In genomic region chr2:216700778-216701177, GRCh38 we compare ENCODE assay signal across 17 cellular contexts. TPM values are rescaled to one million over a fixed set of nuclear protein-coding genes. Genes with fewer than 3 reads are reported as not detected.
DNase-seq lines count a peak whose midpoint lies in the region; ATAC-seq and TF ChIP-seq lines count a peak whose summit lies in the region.
"Had no signal": no experiment of that assay in that cellular context is flagged by ENCODE, and none has a peak within 500 bp of the region (broad histone marks: within the 10 kb centered on the region; RNA-seq: fewer than 3 reads in every experiment).

No MANE protein-coding gene starts in this region.

- peaks cover 0 to 11% of the 10 kb centered on the region in 2 donors for H3K4me1 Mint-ChIP-seq in effector memory CD8-positive, alpha-beta T cell (ENCODE audit: low read depth in 2 of 2)

- no peaks in the 10 kb centered on the region for H3K9me3 Mint-ChIP-seq in effector memory CD8-positive, alpha-beta T cell
- H3K9me3 Mint-ChIP-seq: stimulated activated naive CD8-positive, alpha-beta T cell treated with anti-CD3 and anti-CD28 coated beads, Interleukin-15, amount 100 ng/mL, for 72 hours had no signal

- no peaks in the 10 kb centered on the region for H3K79me2 ChIP-seq in mammary epithelial cell (ENCODE audit: insufficient read depth, low read length)

- no TSS peak for BruUV-seq in mammary epithelial cell (replicated peaks; lab: Mats Ljungman, UMichigan)

- ATAC-seq in heart left ventricle: peak in 2 of 4 donors; percentile 5 to 21
- ATAC-seq in Right ventricle myocardium superior (ENCODE audit: poor library complexity): no peak
- no peak for ATAC-seq in psoas muscle
- ATAC-seq in GM19035 (IDR thresholded peaks at IDR 0.05; ENCODE audit: unreplicated experiment): no peak
- no peak for ATAC-seq in effector memory CD8-positive, alpha-beta T cell (replicated peaks)
- ATAC-seq: left lung; right lobe of liver; stimulated activated naive CD8-positive, alpha-beta T cell treated with anti-CD3 and anti-CD28 coated beads, Interleukin-15, amount 100 ng/mL, for 72 hours had no signal

- H3K4me3 ChIP-seq in heart left ventricle (no peak overlapping the region), colonic mucosa (no peak overlapping the region), psoas muscle (no peak overlapping the region), vagina (no peak overlapping the region), mammary epithelial cell (replicated peaks in 1 of 3; ENCODE audit: insufficient read depth in 1 of 3, low read depth in 2 of 3, low read length in 3 of 3) (no peak overlapping the region)
- H3K4me3 ChIP-seq: dorsolateral prefrontal cortex, HAP-1, left lung, right lobe of liver had no signal

- H3K36me3 Mint-ChIP-seq in effector memory CD8-positive, alpha-beta T cell (ENCODE audit: insufficient read depth): peaks cover 2% of the 10 kb centered on the region

- H3K9ac ChIP-seq in colonic mucosa (ENCODE audit: low read depth in 2 of 2, low read length in 2 of 2) (no peak overlapping the region), mammary epithelial cell (ENCODE audit: insufficient read depth, low read length) (no peak overlapping the region)

- H3K4me1 ChIP-seq in heart left ventricle (peaks cover 0 to 53% (median 21%) of the 10 kb centered on the region in 12 donors), colonic mucosa (no peaks in the 10 kb centered on the region), psoas muscle (peaks cover 59% of the 10 kb centered on the region), vagina (peaks cover 41% of the 10 kb centered on the region), mammary epithelial cell (ENCODE audit: insufficient read depth, low read length) (no peaks in the 10 kb centered on the region)
- H3K4me1 ChIP-seq: left lung, right lobe of liver had no signal

- 36 to 45% (median 38%) methylated on average over 5 of the region's 5 CpGs for WGBS in heart left ventricle, 4 donors
- WGBS in psoas muscle, 3 donors: 13 to 19% (median 18%) methylated on average over 5 of the region's 5 CpGs
- WGBS in mammary epithelial cell (ENCODE audit: low coverage, missing lambda C conversion rate): 81% methylated on average over 5 of the region's 5 CpGs

- TF ChIP-seq CTCF in heart left ventricle (IDR thresholded peaks at IDR 0.05) (no peak), colonic mucosa (IDR thresholded peaks at IDR 0.05) (no peak), psoas muscle (IDR thresholded peaks at IDR 0.05) (no peak), vagina (IDR thresholded peaks at IDR 0.05) (no peak), mammary epithelial cell (conservative IDR thresholded peaks at IDR 0.05 in 1 of 2, IDR thresholded peaks at IDR 0.05 in 1 of 2; ENCODE audit: extremely low read depth in 1 of 2, insufficient read depth in 1 of 2, low read depth in 1 of 2, low read length in 2 of 2) (no peak)

- H3K36me3 ChIP-seq in heart left ventricle (no peaks in the 10 kb centered on the region), colonic mucosa (no peaks in the 10 kb centered on the region), psoas muscle (ENCODE audit: insufficient read depth in 1 of 2, low read depth in 1 of 2) (no peaks in the 10 kb centered on the region), vagina (no peaks in the 10 kb centered on the region), mammary epithelial cell (ENCODE audit: insufficient read depth, low read length) (no peaks in the 10 kb centered on the region)
- H3K36me3 ChIP-seq: HAP-1, left lung, right lobe of liver had no signal

- H2AFZ ChIP-seq in mammary epithelial cell (ENCODE audit: low read depth, low read length): no peak overlapping the region

- peaks cover 9 to 31% of the 10 kb centered on the region in 2 donors for H3K27me3 Mint-ChIP-seq in effector memory CD8-positive, alpha-beta T cell
- H3K27me3 Mint-ChIP-seq: stimulated activated naive CD8-positive, alpha-beta T cell treated with anti-CD3 and anti-CD28 coated beads, Interleukin-15, amount 100 ng/mL, for 72 hours had no signal

- H3K9me3 ChIP-seq in heart left ventricle (no peaks in the 10 kb centered on the region), colonic mucosa (no peaks in the 10 kb centered on the region), psoas muscle (no peaks in the 10 kb centered on the region), vagina (no peaks in the 10 kb centered on the region), mammary epithelial cell (replicated peaks; ENCODE audit: insufficient read depth, low read length) (no peaks in the 10 kb centered on the region)
- H3K9me3 ChIP-seq: HAP-1, left lung, right lobe of liver had no signal

- H3K4me3 Mint-ChIP-seq in effector memory CD8-positive, alpha-beta T cell: no peak overlapping the region
- H3K4me3 Mint-ChIP-seq: stimulated activated naive CD8-positive, alpha-beta T cell treated with anti-CD3 and anti-CD28 coated beads, Interleukin-15, amount 100 ng/mL, for 72 hours had no signal

- H3K27ac ChIP-seq in heart left ventricle (peak overlapping the region in 8 of 12 donors; percentile 13 to 88 (median 38)), colonic mucosa (peak overlapping the region; percentile 27), psoas muscle (peak overlapping the region; percentile 83), vagina (peak overlapping the region; percentile 71), mammary epithelial cell (ENCODE audit: insufficient read depth, low read depth, low read length) (no peak overlapping the region)
- H3K27ac ChIP-seq: dorsolateral prefrontal cortex, left lung, right lobe of liver had no signal

- intact Hi-C loops in heart left ventricle (cut with DNase I) (loop anchor here in 7 of 10 donors (2.0 to 10.0 kb wide), 7 partner anchors 72 to 1012 kb away; no protein-coding TSS in a partner anchor), Right ventricle myocardium superior (cut with DNase I) (loop anchor here (10.0 kb wide), 1 partner anchor 144 kb away; no protein-coding TSS in a partner anchor), colonic mucosa (cut with DNase I) (no loop called here), psoas muscle (cut with DNase I) (loop anchor here in 1 of 2 donors (5.0 kb wide), 2 partner anchors 72 to 107 kb away; no protein-coding TSS in a partner anchor), vagina (cut with DNase I) (no loop called here), mammary epithelial cell (cut with micrococcal nuclease) (no loop called here)

- DNase-seq in heart left ventricle (no peak), Right ventricle myocardium superior (no peak), colonic mucosa (no peak), psoas muscle (no peak), vagina (ENCODE audit: extremely low spot score in 2 of 2) (no peak), mammary epithelial cell (no peak)
- DNase-seq in effector memory CD8-positive, alpha-beta T cell: no peak
- DNase-seq: activated CD4-positive, alpha-beta T cell treated with anti-CD3 and anti-CD28 coated beads, Interleukin-2, amount 50 U/mL, for 1 hour; activated CD8-positive, alpha-beta memory T cell treated with anti-CD3 and anti-CD28 coated beads, Interleukin-2, amount 50 U/mL, for 4 hours; dorsolateral prefrontal cortex; left lung; right lobe of liver; RPMI8226; stimulated activated CD4-positive, alpha-beta T cell treated with anti-CD3 and anti-CD28 coated beads, Interleukin-2, amount 100 ng/mL, for 24 hours; stimulated activated naive CD8-positive, alpha-beta T cell treated with anti-CD3 and anti-CD28 coated beads, Interleukin-15, amount 100 ng/mL, for 72 hours had no signal

- no peak overlapping the region for H3K27ac Mint-ChIP-seq in effector memory CD8-positive, alpha-beta T cell
- H3K27ac Mint-ChIP-seq: stimulated activated naive CD8-positive, alpha-beta T cell treated with anti-CD3 and anti-CD28 coated beads, Interleukin-15, amount 100 ng/mL, for 72 hours had no signal

- in situ Hi-C loops in mammary epithelial cell (cut with MboI; ENCODE audit: low sequenced_read_pairs in 2 of 2): loop anchor here in 1 of 2 donors (10.0 kb wide), 1 partner anchor 814 kb away; no protein-coding TSS in a partner anchor

- no peak overlapping the region for H3K4me2 ChIP-seq in mammary epithelial cell (ENCODE audit: insufficient read depth, low read depth, low read length)

- TF ChIP-seq POLR2A in heart left ventricle (IDR thresholded peaks at IDR 0.05): no peak
- no peak for TF ChIP-seq POLR2A in vagina (IDR thresholded peaks at IDR 0.05)

- H3K27me3 ChIP-seq in heart left ventricle (peaks cover 0 to 19% (median 0%) of the 10 kb centered on the region in 9 donors), colonic mucosa (no peaks in the 10 kb centered on the region), psoas muscle (ENCODE audit: insufficient read depth in 3 of 3, low read length in 2 of 3) (no peaks in the 10 kb centered on the region), vagina (no peaks in the 10 kb centered on the region), mammary epithelial cell (ENCODE audit: insufficient read depth, low read length) (no peaks in the 10 kb centered on the region)
- H3K27me3 ChIP-seq: right lobe of liver had no signal

- CTCF ChIA-PET in mammary epithelial cell (lab: Charles Lee; ENCODE audit: low non-redundant PET): no interaction called here

- dilution Hi-C loops in mammary epithelial cell (cut with HindIII; ENCODE audit: low sequenced_read_pairs): loop anchor here (10.0 kb wide), 1 partner anchor 804 kb away; no protein-coding TSS in a partner anchor

- no peaks in the 10 kb centered on the region for H4K20me1 ChIP-seq in mammary epithelial cell (ENCODE audit: insufficient read depth, low read length)

RNA-seq across cellular contexts. Expression of gene IGFBP5, which starts 5.4 kb away (rescaled TPM):
- total RNA-seq in heart left ventricle (100 to 1,000 TPM in 8 of 9 donors, 10 to 100 TPM in 1; 83.1 to 441 (median 157) TPM), Right ventricle myocardium superior (134 TPM), colonic mucosa (10 to 100 TPM; 44.6 to 68.2 TPM), psoas muscle (100 to 1,000 TPM; 216 to 451 (median 286) TPM), vagina (1,041 TPM), mammary epithelial cell (100 to 1,000 TPM in 1 of 2 donors, under 1 TPM in 1; 0.07 to 266 TPM)
- polyA plus RNA-seq in heart left ventricle (100 to 1,000 TPM in 1 of 2 donors, 10 to 100 TPM in 1; 58.2 to 108 TPM), psoas muscle (100 to 1,000 TPM in 1 of 3 donors, 10 to 100 TPM in 2; 44.9 to 210 (median 56.1) TPM), mammary epithelial cell (0.11 TPM)
- polyA minus RNA-seq in mammary epithelial cell: not detected

Comparison
In these comparisons a context has a peak if more than half of its experiments do, and no peak if none do; other contexts are left out.
1. intact Hi-C loops: an anchor here in heart left ventricle (2.0 to 10.0 kb wide) and Right ventricle myocardium superior (10.0 kb wide); none called in colonic mucosa, vagina and mammary epithelial cell.